ENCODE assay signal across 8 cellular contexts in genomic region chr20:10501377-10501776, GRCh38.
DNase-seq lines count a peak whose midpoint lies in the region; ATAC-seq, FAIRE-seq and TF ChIP-seq lines count a peak whose summit lies in the region.

No MANE protein-coding gene starts in this region.

- FAIRE-seq in keratinocyte (lab: Jason Lieb, UNC), result peak; percentile 34

- no peaks in the 10 kb centered on the region for H3K9me1 ChIP-seq in keratinocyte (ENCODE audit: control insufficient read depth, extremely low read depth, insufficient read depth, low read length)

- no peaks in the 10 kb centered on the region for H4K20me1 ChIP-seq in keratinocyte (ENCODE audit: control insufficient read depth, extremely low read depth, insufficient read depth, low read length)

- peak overlapping the region; percentile 85 for H3K4me2 ChIP-seq in keratinocyte (ENCODE audit: control insufficient read depth, extremely low read depth, insufficient read depth, low read depth, low read length)

- H3K4me3 Mint-ChIP-seq in activated T-cell treated with anti-CD3 and anti-CD28 coated beads, Interleukin-2, amount 50 U/mL, for 72 hours, result peak overlapping the region; percentile 82 to 88
- no peak overlapping the region for H3K4me3 Mint-ChIP-seq in type B pancreatic cell

- H3K9me3 Mint-ChIP-seq in activated T-cell treated with anti-CD3 and anti-CD28 coated beads, Interleukin-2, amount 50 U/mL, for 72 hours, result no peaks in the 10 kb centered on the region
- H3K9me3 Mint-ChIP-seq in type B pancreatic cell, result no peaks in the 10 kb centered on the region

- peak overlapping the region; percentile 60 for H3K9ac ChIP-seq in keratinocyte (ENCODE audit: control insufficient read depth, extremely low read depth, insufficient read depth, low read length)

- peak overlapping the region; percentile 84 for H3K27ac Mint-ChIP-seq in activated T-cell treated with anti-CD3 and anti-CD28 coated beads, Interleukin-2, amount 50 U/mL, for 72 hours
- H3K27ac Mint-ChIP-seq in type B pancreatic cell, result no peak overlapping the region

- no peaks in the 10 kb centered on the region for H3K27me3 Mint-ChIP-seq in activated T-cell treated with anti-CD3 and anti-CD28 coated beads, Interleukin-2, amount 50 U/mL, for 72 hours (ENCODE audit: low read depth)
- no peaks in the 10 kb centered on the region for H3K27me3 Mint-ChIP-seq in type B pancreatic cell

- H3K27me3 ChIP-seq in keratinocyte (ENCODE audit: control insufficient read depth, extremely low read depth, insufficient read depth, low read length) (no peaks in the 10 kb centered on the region), vagina (no peaks in the 10 kb centered on the region)

- H3K9me3 ChIP-seq in keratinocyte (ENCODE audit: control insufficient read depth, low read depth, low read length) (no peaks in the 10 kb centered on the region), vagina (no peaks in the 10 kb centered on the region)

- H3K36me3 ChIP-seq in keratinocyte (ENCODE audit: control insufficient read depth in 2 of 2, extremely low read depth in 1 of 2, insufficient read depth in 2 of 2, low read length in 2 of 2) (no peaks in the 10 kb centered on the region), vagina (no peaks in the 10 kb centered on the region)

- TF ChIP-seq POLR2A in vagina (IDR thresholded peaks at IDR 0.05), result no peak

- peaks cover 9% of the 10 kb centered on the region for H3K79me2 ChIP-seq in keratinocyte (ENCODE audit: control insufficient read depth, insufficient read depth, low read length)

- H3K4me1 Mint-ChIP-seq in activated T-cell treated with anti-CD3 and anti-CD28 coated beads, Interleukin-2, amount 50 U/mL, for 72 hours (ENCODE audit: low read depth), result peaks cover 50% of the 10 kb centered on the region
- peaks cover 23% of the 10 kb centered on the region for H3K4me1 Mint-ChIP-seq in type B pancreatic cell (ENCODE audit: unreplicated experiment)

- peak overlapping the region; percentile 24 for H2AFZ ChIP-seq in keratinocyte (ENCODE audit: control insufficient read depth, low read length)

- H3K4me1 ChIP-seq in keratinocyte (ENCODE audit: control insufficient read depth, extremely low read depth, insufficient read depth, low read length) (peaks cover 45% of the 10 kb centered on the region), vagina (peaks cover 52% of the 10 kb centered on the region)

- DNase-seq in left ventricle myocardium superior (no peak), Right ventricle myocardium superior (no peak), keratinocyte (ENCODE audit: low read depth, low spot score) (no peak), vagina (ENCODE audit: extremely low spot score in 2 of 2) (no peak), NCI-H1417 (lab: John Stamatoyannopoulos, UW) (no peak), NCI-H510A (lab: John Stamatoyannopoulos, UW) (no peak), type B pancreatic cell (ENCODE audit: extremely low spot score, unreplicated experiment) (no peak)
- DNase-seq in activated T-cell treated with anti-CD3 and anti-CD28 coated beads, Interleukin-2, amount 50 U/mL, for 72 hours, result peak; percentile 12 to 19

- ATAC-seq in left ventricle myocardium superior (peak; percentile 14), Right ventricle myocardium superior (ENCODE audit: poor library complexity) (no peak)
- peak; percentile 38 to 39 for ATAC-seq in activated T-cell treated with anti-CD3 and anti-CD28 coated beads, Interleukin-2, amount 50 U/mL, for 72 hours (replicated peaks in 1 of 2)

- dilution Hi-C loops in keratinocyte (cut with MboI; ENCODE audit: extremely low pct_ligation_motif_present, low sequenced_read_pairs), result no loop called here

- peak overlapping the region in 2 of 3 experiments; percentile 47 to 62 for H3K4me3 ChIP-seq in keratinocyte (ENCODE audit: control insufficient read depth in 2 of 3, extremely low read depth in 1 of 3, insufficient read depth in 2 of 3, low read depth in 1 of 3, low read length in 3 of 3)
- H3K4me3 ChIP-seq in vagina, result peak overlapping the region; percentile 12 to 24

- peaks cover 0 to 1% of the 10 kb centered on the region in 2 donors for H3K36me3 Mint-ChIP-seq in activated T-cell treated with anti-CD3 and anti-CD28 coated beads, Interleukin-2, amount 50 U/mL, for 72 hours (ENCODE audit: insufficient read depth in 2 of 2)
- H3K36me3 Mint-ChIP-seq in type B pancreatic cell, result no peaks in the 10 kb centered on the region

- intact Hi-C loops in left ventricle myocardium superior (cut with micrococcal nuclease), result no loop called here
- intact Hi-C loops in Right ventricle myocardium superior (cut with DNase I), result no loop called here
- intact Hi-C loops in vagina (cut with DNase I), result no loop called here

- TF ChIP-seq CTCF in keratinocyte (optimal IDR thresholded peaks at IDR 0.05 in 1 of 3, IDR thresholded peaks at IDR 0.05 in 1 of 3, conservative IDR thresholded peaks at IDR 0.05 in 1 of 3; ENCODE audit: extremely low read depth in 1 of 3, insufficient read depth in 2 of 3, low read length in 3 of 3) (no peak), vagina (IDR thresholded peaks at IDR 0.05) (no peak), type B pancreatic cell (conservative IDR thresholded peaks at IDR 0.05) (no peak)

- H3K27ac ChIP-seq in keratinocyte (ENCODE audit: control insufficient read depth, insufficient read depth, low read length) (peak overlapping the region; percentile 47), vagina (peak overlapping the region; percentile 55)

Comparison
In these comparisons a context has a peak if more than half of its experiments do, and no peak if none do; other contexts are left out.
1. DNase-seq: peak in activated T-cell treated with anti-CD3 and anti-CD28 coated beads, Interleukin-2, amount 50 U/mL, for 72 hours (2 of 2); none in left ventricle myocardium superior (single experiment), Right ventricle myocardium superior (single experiment), keratinocyte (single experiment), vagina (0 of 2), NCI-H1417 (0 of 3), NCI-H510A (single experiment) and type B pancreatic cell (single experiment).